ENCODE assay signal across 8 cellular contexts in the genomic region with DNA sequence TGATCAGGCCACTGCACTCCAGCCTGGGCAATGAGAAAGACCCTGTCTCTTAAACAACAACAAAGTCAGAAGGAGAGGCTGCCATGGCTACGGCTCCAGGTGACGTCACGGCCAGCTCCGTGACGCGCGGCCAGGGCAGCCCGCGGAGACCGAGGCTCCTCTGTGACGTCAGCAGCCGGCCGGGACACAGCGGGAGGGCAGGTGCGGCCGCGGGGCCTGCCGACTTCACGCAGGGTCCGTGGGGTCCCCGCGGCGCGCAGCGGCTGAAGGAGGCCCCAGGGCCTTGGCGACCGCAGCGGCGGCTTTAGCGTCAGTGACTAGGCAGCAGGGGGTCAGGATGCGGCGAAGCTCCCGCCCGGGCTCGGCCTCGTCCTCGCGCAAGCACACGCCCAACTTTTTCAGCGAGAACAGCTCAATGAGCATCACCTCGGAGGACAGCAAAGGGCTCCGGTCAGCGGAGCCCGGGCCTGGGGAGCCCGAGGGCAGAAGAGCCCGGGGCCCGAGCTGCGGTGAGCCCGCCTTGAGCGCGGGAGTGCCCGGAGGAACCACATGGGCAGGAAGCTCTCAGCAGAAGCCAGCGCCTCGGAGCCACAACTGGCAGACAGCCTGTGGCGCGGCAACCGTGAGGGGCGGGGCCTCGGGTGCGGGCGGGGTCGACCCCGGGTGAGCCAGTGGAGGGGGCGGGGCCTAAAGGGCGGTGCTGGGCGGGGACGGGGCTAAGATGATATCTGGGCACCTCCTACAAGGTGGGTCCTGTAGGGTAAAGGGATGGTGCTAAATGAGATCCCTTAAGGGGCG. TPM values are rescaled to one million over a fixed set of nuclear protein-coding genes. Genes with fewer than 3 reads are reported as not detected.
DNase-seq lines count a peak whose midpoint lies in the region; ATAC-seq, FAIRE-seq and TF ChIP-seq lines count a peak whose summit lies in the region.

A gene with protein sequence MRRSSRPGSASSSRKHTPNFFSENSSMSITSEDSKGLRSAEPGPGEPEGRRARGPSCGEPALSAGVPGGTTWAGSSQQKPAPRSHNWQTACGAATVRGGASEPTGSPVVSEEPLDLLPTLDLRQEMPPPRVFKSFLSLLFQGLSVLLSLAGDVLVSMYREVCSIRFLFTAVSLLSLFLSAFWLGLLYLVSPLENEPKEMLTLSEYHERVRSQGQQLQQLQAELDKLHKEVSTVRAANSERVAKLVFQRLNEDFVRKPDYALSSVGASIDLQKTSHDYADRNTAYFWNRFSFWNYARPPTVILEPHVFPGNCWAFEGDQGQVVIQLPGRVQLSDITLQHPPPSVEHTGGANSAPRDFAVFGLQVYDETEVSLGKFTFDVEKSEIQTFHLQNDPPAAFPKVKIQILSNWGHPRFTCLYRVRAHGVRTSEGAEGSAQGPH (plus strand): TSS at position 163 of the 798 bp plus-strand sequence. CDS start 175 bp downstream, at position 338.

- ATAC-seq in HG02678 (IDR thresholded peaks at IDR 0.05; ENCODE audit: unreplicated experiment): peak; percentile 71
- ATAC-seq in T-helper 17 cell: peak; percentile 85
- peak; percentile 95 for ATAC-seq in right cardiac atrium
- peak; percentile 97 for ATAC-seq in aorta (ENCODE audit: low FRiP score)

- DNase-seq in GM12891 (ENCODE audit: insufficient read length, low spot score): peak; percentile 87
- DNase-seq in NCI-H146 (lab: John Stamatoyannopoulos, UW): peak; percentile 100
- DNase-seq in T-helper 17 cell: peak; percentile 100
- peak; percentile 48 to 99 (median 90) for DNase-seq in amygdala (lab: John Stamatoyannopoulos, UW)
- DNase-seq in right cardiac atrium: peak; percentile 99 to 100 (median 100)
- peak; percentile 92 for DNase-seq in putamen (ENCODE audit: low spot score)
- DNase-seq in aorta: peak; percentile 80 to 100

- H3K4me1 ChIP-seq in right cardiac atrium (ENCODE audit: control insufficient read depth, insufficient read depth, low read length): peaks cover 6% of the 10 kb centered on the region
- no peaks in the 10 kb centered on the region for H3K4me1 ChIP-seq in aorta (ENCODE audit: control insufficient read depth in 1 of 2, insufficient read depth in 2 of 2, low read length in 2 of 2)

- peak within 1 kb of the TSS; percentile 89 for H3K4me3 Mint-ChIP-seq in T-helper 17 cell

- FAIRE-seq in GM12891 (lab: Jason Lieb, UNC): peak; percentile 69

- H3K36me3 Mint-ChIP-seq in T-helper 17 cell (ENCODE audit: low read depth): no peaks in the 10 kb centered on the region

- intact Hi-C loops in right cardiac atrium (cut with DNase I) (no loop called here), aorta (cut with DNase I) (loop anchor here in 1 of 2 donors (5.0 kb wide), 1 partner anchor 46 kb away; a partner anchor contains a TSS)

- H3K27me3 ChIP-seq in right cardiac atrium (ENCODE audit: control insufficient read depth, insufficient read depth): no peaks in the 10 kb centered on the region
- no peaks in the 10 kb centered on the region for H3K27me3 ChIP-seq in aorta (ENCODE audit: control insufficient read depth in 1 of 2, insufficient read depth in 2 of 2, low read length in 1 of 2)

- peak within 1 kb of the TSS; percentile 59 for H3K27ac ChIP-seq in right cardiac atrium (ENCODE audit: low read length)
- peak within 1 kb of the TSS in 1 of 2 donors; percentile 65 for H3K27ac ChIP-seq in aorta (ENCODE audit: low read depth in 1 of 2, low read length in 2 of 2)

- no peaks in the 10 kb centered on the region for H3K27me3 Mint-ChIP-seq in T-helper 17 cell

- H3K4me1 Mint-ChIP-seq in T-helper 17 cell: peaks cover 23% of the 10 kb centered on the region

- H3K9me3 ChIP-seq in T-helper 17 cell (ENCODE audit: control insufficient read depth, low read length, poor library complexity, severe bottlenecking) (no peaks in the 10 kb centered on the region), right cardiac atrium (ENCODE audit: control insufficient read depth, low read length) (no peaks in the 10 kb centered on the region), aorta (ENCODE audit: control insufficient read depth, low read length) (no peaks in the 10 kb centered on the region)

- peak; percentile 43; the same call in 1 of the 2 replicates for TF ChIP-seq POLR2A in GM12891 (IDR thresholded peaks at IDR 0.05; ENCODE audit: low read depth, low read length)

- WGBS in right cardiac atrium: under 1% methylated on average over 68 of the region's 68 CpGs
- WGBS in aorta, 2 donors: 1% methylated on average over 57 to 68 of the region's 68 CpGs

- H3K36me3 ChIP-seq in aorta (ENCODE audit: control insufficient read depth in 1 of 2, insufficient read depth in 2 of 2, low read length in 1 of 2): no peaks in the 10 kb centered on the region

- H3K4me3 ChIP-seq in right cardiac atrium (ENCODE audit: low read length) (peak within 1 kb of the TSS; percentile 49), aorta (ENCODE audit: low read length in 2 of 2) (peak within 1 kb of the TSS; percentile 6 to 61)

- peak within 1 kb of the TSS; percentile 97 for H3K27ac Mint-ChIP-seq in T-helper 17 cell

TF ChIP-seq in GM12891, 5 proteins besides CTCF, POLR2A, EP300 and RAD21:
- TF ChIP-seq SPI1 (IDR thresholded peaks at IDR 0.05; ENCODE audit: low read depth, low read length) (no peak), POU2F2 (IDR thresholded peaks at IDR 0.05; ENCODE audit: low read depth, low read length) (0 out of 2 replicates have a peak, but pooled peaks have one; percentile 7), POLR2AphosphoS5 (IDR thresholded peaks at IDR 0.05; ENCODE audit: low read depth, low read length) (0 out of 2 replicates have a peak, but pooled peaks have one; percentile 24), TAF1 (IDR thresholded peaks at IDR 0.05; ENCODE audit: low read depth, low read length) (no peak), PAX5 (IDR thresholded peaks at IDR 0.05; ENCODE audit: insufficient read depth, low read length, severe bottlenecking) (no peak)

RNA-seq across cellular contexts. Expression of the gene that starts here (rescaled TPM):
- 7.5 TPM for polyA plus RNA-seq in GM12891 (2012; ENCODE audit: low read depth, missing spikeins)
- total RNA-seq in T-helper 17 cell (10 to 100 TPM; 13.7 to 15.7 TPM), right cardiac atrium (1 to 10 TPM; 3.7 to 5.0 (median 4.4) TPM), aorta (1 to 10 TPM; 3.3 to 6.0 TPM)
- polyA plus RNA-seq in right cardiac atrium (6.7 TPM), aorta (1 to 10 TPM; 3.5 to 3.8 TPM)
